Comparison of ENCODE assay signal across 7 cellular contexts in the genomic region with DNA sequence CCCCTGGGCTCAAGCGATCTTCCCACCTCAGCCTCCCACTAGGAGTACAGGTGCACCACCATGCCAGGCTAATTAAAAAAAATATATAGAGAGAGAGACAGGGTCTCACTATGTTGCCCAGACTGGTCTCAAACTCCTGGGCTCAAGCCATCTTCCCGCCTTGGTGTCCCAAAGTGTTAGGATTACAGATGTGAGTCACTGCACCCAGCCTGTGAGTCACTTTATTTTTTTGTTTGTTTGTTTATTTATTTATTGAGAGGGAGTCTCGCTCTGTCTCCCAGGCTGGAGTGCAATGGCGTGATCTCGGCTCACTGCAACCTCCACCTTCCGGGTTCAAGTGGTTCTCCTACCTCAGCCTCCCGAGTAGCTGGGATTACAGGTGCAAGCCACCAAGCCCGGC. TPM values are rescaled to one million over a fixed set of nuclear protein-coding genes. Genes with fewer than 3 reads are reported as not detected.
"Had no signal": no experiment of that assay in that cellular context is flagged by ENCODE, and none has a peak within 500 bp of the region (broad histone marks: within the 10 kb centered on the region; RNA-seq: fewer than 3 reads in every experiment).

No MANE protein-coding gene starts in this region.

RNA-seq across cellular contexts. Expression of a gene that starts 8.4 kb away (rescaled TPM):
- total RNA-seq: MCF 10A, PC-3, Right ventricle myocardium inferior, RPMI7951, SJCRH30, SK-MEL-5 had no signal

RNA-seq across cellular contexts. Expression of a gene that starts 31.3 kb away (rescaled TPM):
- total RNA-seq: MCF 10A; RPMI7951; SK-MEL-5; T-helper 1 cell treated with Interleukin-12 subunit alpha and Interleukin-12 subunit beta and Interleukin-4 antibody, amounts not matched to agents 30 ng/mL and 1 ng/mL, for 36 hours had no signal
